22 cellular contexts compared by ENCODE assay signal in genomic region chr6:15382089-15382488, GRCh38.
DNase-seq lines count a peak whose midpoint lies in the region; ATAC-seq, FAIRE-seq and TF ChIP-seq lines count a peak whose summit lies in the region.
"Had no signal": no experiment of that assay in that cellular context is flagged by ENCODE, and none has a peak within 500 bp of the region (broad histone marks: within the 10 kb centered on the region; RNA-seq: fewer than 3 reads in every experiment).

No MANE protein-coding gene starts in this region.

- TF ChIP-seq POLR2A in HepG2 (IDR thresholded peaks at IDR 0.05; ENCODE audit: insufficient read depth in 1 of 2, low read depth in 2 of 2, low read length in 2 of 2) (no peak), right lobe of liver (IDR thresholded peaks at IDR 0.05) (no peak), K562 (conservative IDR thresholded peaks at IDR 0.05) (no peak)

- H3K9ac ChIP-seq in HepG2 (ENCODE audit: insufficient read depth, low read depth, low read length) (no peak overlapping the region), HUES48 (ENCODE audit: low read depth, low read length) (no peak overlapping the region), K562 (ENCODE audit: insufficient read depth in 1 of 2, low read depth in 2 of 2, low read length in 2 of 2) (no peak overlapping the region)

- H2AFZ ChIP-seq in HepG2 (ENCODE audit: low read length) (no peak overlapping the region), K562 (ENCODE audit: low read depth, low read length) (no peak overlapping the region)

- H3K4me1 ChIP-seq in HepG2 (ENCODE audit: insufficient read depth, low read length) (no peaks in the 10 kb centered on the region), right lobe of liver (no peaks in the 10 kb centered on the region), HUES48 (ENCODE audit: control insufficient read depth, insufficient read depth, low read length) (peaks cover 81% of the 10 kb centered on the region), K562 (replicated peaks in 1 of 2; ENCODE audit: control insufficient read depth in 2 of 2, insufficient read depth in 2 of 2, low read length in 2 of 2) (peaks cover 4 to 34% of the 10 kb centered on the region in 2 experiments; a peak in 4 of 5 replicates)

- H3K27me3 Mint-ChIP-seq in stimulated activated naive B cell treated with anti-CD40 and anti-IgM and Interleukin-4, amounts not matched to agents 10 μg/mL and 1 μg/mL and 100 μg/mL, for 72 hours: no peaks in the 10 kb centered on the region
- H3K27me3 Mint-ChIP-seq: CD4-positive, CD25-positive, alpha-beta regulatory T cell had no signal

- H3K27ac Mint-ChIP-seq in stimulated activated naive B cell treated with anti-CD40 and anti-IgM and Interleukin-4, amounts not matched to agents 10 μg/mL and 1 μg/mL and 100 μg/mL, for 72 hours: peak overlapping the region; percentile 37

- TF ChIP-seq EP300 in HepG2 (IDR thresholded peaks at IDR 0.05; ENCODE audit: low read depth in 2 of 2, low read length in 2 of 2): no peak
- TF ChIP-seq EP300 in HepG2 (CRISPR knock-in tag; IDR thresholded peaks at IDR 0.05; ENCODE audit: borderline replicate concordance): no peak
- TF ChIP-seq EP300 in K562 (IDR thresholded peaks at IDR 0.05; ENCODE audit: low read length): no peak

- H3K79me2 ChIP-seq in HepG2 (ENCODE audit: insufficient read depth, low read length) (peaks cover 13% of the 10 kb centered on the region), K562 (ENCODE audit: control insufficient read depth, insufficient read depth, low read length) (peaks cover 85% of the 10 kb centered on the region)

- peaks cover 2% of the 10 kb centered on the region in 2 donors for H3K9me3 Mint-ChIP-seq in stimulated activated naive B cell treated with anti-CD40 and anti-IgM and Interleukin-4, amounts not matched to agents 10 μg/mL and 1 μg/mL and 100 μg/mL, for 72 hours

- no peaks in the 10 kb centered on the region for H3K9me1 ChIP-seq in K562 (ENCODE audit: control insufficient read depth, insufficient read depth, low read length)

- H3K36me3 ChIP-seq in HepG2 (replicated peaks in 1 of 2; ENCODE audit: control insufficient read depth in 1 of 2, insufficient read depth in 2 of 2, low read length in 2 of 2) (no peaks in the 10 kb centered on the region), right lobe of liver (no peaks in the 10 kb centered on the region), HUES48 (ENCODE audit: control insufficient read depth, insufficient read depth, low read length) (peaks cover 10% of the 10 kb centered on the region), K562 (ENCODE audit: control insufficient read depth, insufficient read depth, low read length) (no peaks in the 10 kb centered on the region)

- intact Hi-C loops in HepG2 (cut with micrococcal nuclease; ENCODE audit: unreplicated experiment): no loop called here
- intact Hi-C loops in right lobe of liver (cut with DNase I): no loop called here
- intact Hi-C loops in K562 (cut with micrococcal nuclease): no loop called here

- TF ChIP-seq RAD21 in HepG2 (CRISPR knock-in tag; IDR thresholded peaks at IDR 0.05) (no peak), K562 (CRISPR knock-in tag; conservative IDR thresholded peaks at IDR 0.05 in 1 of 2, IDR thresholded peaks at IDR 0.05 in 1 of 2) (no peak)

- H3K9me3 ChIP-seq in HepG2 (ENCODE audit: low read length) (no peaks in the 10 kb centered on the region), right lobe of liver (no peaks in the 10 kb centered on the region), HUES48 (ENCODE audit: control insufficient read depth, insufficient read depth, low read length) (no peaks in the 10 kb centered on the region), K562 (replicated peaks; ENCODE audit: control insufficient read depth, insufficient read depth, low read depth, low read length) (no peaks in the 10 kb centered on the region)

- POLR2A ChIA-PET in HepG2 (lab: Yijun Ruan, JAX) (no interaction called here), K562 (lab: Yijun Ruan, JAX) (interaction anchor here (0.6 to 1.2 kb wide), 5 partner anchors 8 to 941 kb away, joined by 3 to 4 read pairs (median 4); no protein-coding TSS in a partner anchor)

- H3K27ac ChIP-seq in HepG2 (ENCODE audit: extremely low read length, insufficient read depth, low read length) (no peak overlapping the region), right lobe of liver (no peak overlapping the region), HUES48 (ENCODE audit: low read depth, low read length) (peak overlapping the region; percentile 5), K562 (ENCODE audit: extremely low read depth, low read depth, low read length) (no peak overlapping the region)

- H3K4me3 Mint-ChIP-seq in stimulated activated naive B cell treated with anti-CD40 and anti-IgM and Interleukin-4, amounts not matched to agents 10 μg/mL and 1 μg/mL and 100 μg/mL, for 72 hours: no peak overlapping the region

- H4K20me1 ChIP-seq in HepG2 (ENCODE audit: insufficient read depth, low read length): no peaks in the 10 kb centered on the region; the same call in 1 of the 2 replicates
- peaks cover 38% of the 10 kb centered on the region for H4K20me1 ChIP-seq in K562 (replicated peaks; ENCODE audit: control insufficient read depth, insufficient read depth, low read length)

- H3K36me3 Mint-ChIP-seq in stimulated activated naive B cell treated with anti-CD40 and anti-IgM and Interleukin-4, amounts not matched to agents 10 μg/mL and 1 μg/mL and 100 μg/mL, for 72 hours: peaks cover 8 to 38% of the 10 kb centered on the region in 2 donors

- CTCF ChIA-PET in HepG2 (lab: Yijun Ruan, JAX; ENCODE audit: low intra/inter-chr PET ratio, low total read pairs) (no interaction called here), K562 (lab: Yijun Ruan, JAX; ENCODE audit: low intra/inter-chr PET ratio) (no interaction called here)

- no TSS peak for BruUV-seq in HepG2 (replicated peaks; lab: Mats Ljungman, UMichigan)
- no TSS peak for BruUV-seq in K562 (replicated peaks; lab: Mats Ljungman, UMichigan)

- peaks cover 55 to 92% of the 10 kb centered on the region in 2 donors for H3K4me1 Mint-ChIP-seq in stimulated activated naive B cell treated with anti-CD40 and anti-IgM and Interleukin-4, amounts not matched to agents 10 μg/mL and 1 μg/mL and 100 μg/mL, for 72 hours

- FAIRE-seq in HepG2 (lab: Jason Lieb, UNC): no peak
- no peak for FAIRE-seq in K562 (lab: Jason Lieb, UNC)
- FAIRE-seq: GM19239 had no signal

- H3K4me3 ChIP-seq in HepG2 (replicated peaks in 1 of 3; ENCODE audit: insufficient read depth in 1 of 3, low read depth in 2 of 3, low read length in 3 of 3) (no peak overlapping the region), right lobe of liver (no peak overlapping the region), HUES48 (ENCODE audit: low read depth, low read length) (no peak overlapping the region), K562 (no peak overlapping the region)
- H3K4me3 ChIP-seq: SK-N-MC had no signal

- no peaks in the 10 kb centered on the region for H3K27me3 ChIP-seq in HepG2 (ENCODE audit: control insufficient read depth in 1 of 2, insufficient read depth in 2 of 2, low read length in 2 of 2)
- H3K27me3 ChIP-seq in right lobe of liver: no peaks in the 10 kb centered on the region
- H3K27me3 ChIP-seq in HUES48 (ENCODE audit: control insufficient read depth, insufficient read depth, low read length): no peaks in the 10 kb centered on the region
- H3K27me3 ChIP-seq in K562 (ENCODE audit: control insufficient read depth in 2 of 2, insufficient read depth in 2 of 2, low read length in 2 of 2): no peaks in the 10 kb centered on the region

- in situ Hi-C loops in HepG2 (cut with HindIII; ENCODE audit: extremely low pct_ligation_motif_present, low pct_unique_long_range_greater_than_20kb): loop anchor here (10.0 kb wide), 1 partner anchor 1167 kb away; no protein-coding TSS in a partner anchor
- in situ Hi-C loops in K562 (cut with MboI): no loop called here

- TF ChIP-seq CTCF in HepG2 (CRISPR knock-in tag; IDR thresholded peaks at IDR 0.05) (no peak), right lobe of liver (IDR thresholded peaks at IDR 0.05) (no peak), K562 (IDR thresholded peaks at IDR 0.05 in 2 of 3, conservative IDR thresholded peaks at IDR 0.05 in 1 of 3; ENCODE audit: insufficient read depth in 2 of 3, low read depth in 1 of 3, low read length in 3 of 3) (no peak)

- 87% methylated on average over 7 of the region's 7 CpGs for WGBS in HepG2 (ENCODE audit: low lambda C conversion rate)
- WGBS in right lobe of liver (ENCODE audit: insufficient coverage, low coverage, low lambda C conversion rate, missing lambda C conversion rate): 65% methylated on average over 3 of the region's 7 CpGs
- WGBS in K562 (ENCODE audit: insufficient coverage, low coverage, missing lambda C conversion rate): 74% methylated on average over 7 of the region's 7 CpGs

- ATAC-seq in HepG2: no peak
- no peak for ATAC-seq in right lobe of liver
- no peak for ATAC-seq in K562
- peak; percentile 42 to 56 for ATAC-seq in stimulated activated naive B cell treated with anti-CD40 and anti-IgM and Interleukin-4, amounts not matched to agents 10 μg/mL and 1 μg/mL and 100 μg/mL, for 72 hours (replicated peaks)

- no peak overlapping the region for H3K4me2 ChIP-seq in HepG2 (ENCODE audit: low read depth, low read length)
- H3K4me2 ChIP-seq in K562 (ENCODE audit: insufficient read depth, low read length): no peak overlapping the region

- no peak for DNase-seq in HepG2 (ENCODE audit: low spot score)
- no peak for DNase-seq in right lobe of liver
- no peak for DNase-seq in K562 (ENCODE audit: extremely low read depth in 1 of 4, low spot score in 3 of 4)
- no peak for DNase-seq in stimulated activated naive B cell treated with anti-CD40 and anti-IgM and Interleukin-4, amounts not matched to agents 10 μg/mL and 1 μg/mL and 100 μg/mL, for 72 hours
- no peak for DNase-seq in NCI-H226
- DNase-seq in NCI-H2107 (lab: John Stamatoyannopoulos, UW): no peak
- DNase-seq in pons (ENCODE audit: low spot score): no peak
- DNase-seq: AML-193; CD4-positive, CD25-positive, alpha-beta regulatory T cell; DMS153; GF-D8; GOT3; KG1; MV-4-11; NCI-H1417; NCI-H187; NCI-H345; NCI-H524 treated with DMSO at 0.1 percent for 48 hours; SHP77 had no signal

TF ChIP-seq in HepG2, 621 proteins besides CTCF, POLR2A, EP300 and RAD21 (continues in another document):
- TF ChIP-seq ZBTB38 (CRISPR knock-in tag; IDR thresholded peaks at IDR 0.05): no peak

TF ChIP-seq in K562, 482 proteins besides CTCF, POLR2A, EP300 and RAD21:
- TF ChIP-seq MAFG (tag; conservative IDR thresholded peaks at IDR 0.05) (peak; percentile 32; the same call in 1 of the 2 replicates), MTA1 (IDR thresholded peaks at IDR 0.05; ENCODE audit: borderline replicate concordance) (no peak)

Comparison
In these comparisons a context has a peak if more than half of its experiments do, and no peak if none do; other contexts are left out.
1. ATAC-seq: peak in stimulated activated naive B cell treated with anti-CD40 and anti-IgM and Interleukin-4, amounts not matched to agents 10 μg/mL and 1 μg/mL and 100 μg/mL, for 72 hours (2 of 2); none in HepG2 (single experiment), right lobe of liver (0 of 4) and K562 (single experiment).
2. Of the 241 proteins assayed by ChIP-seq in both HepG2 and K562: peak only in HepG2: none; only in K562: MAFG; in both: none; in neither: 240.